In the genomic region with DNA sequence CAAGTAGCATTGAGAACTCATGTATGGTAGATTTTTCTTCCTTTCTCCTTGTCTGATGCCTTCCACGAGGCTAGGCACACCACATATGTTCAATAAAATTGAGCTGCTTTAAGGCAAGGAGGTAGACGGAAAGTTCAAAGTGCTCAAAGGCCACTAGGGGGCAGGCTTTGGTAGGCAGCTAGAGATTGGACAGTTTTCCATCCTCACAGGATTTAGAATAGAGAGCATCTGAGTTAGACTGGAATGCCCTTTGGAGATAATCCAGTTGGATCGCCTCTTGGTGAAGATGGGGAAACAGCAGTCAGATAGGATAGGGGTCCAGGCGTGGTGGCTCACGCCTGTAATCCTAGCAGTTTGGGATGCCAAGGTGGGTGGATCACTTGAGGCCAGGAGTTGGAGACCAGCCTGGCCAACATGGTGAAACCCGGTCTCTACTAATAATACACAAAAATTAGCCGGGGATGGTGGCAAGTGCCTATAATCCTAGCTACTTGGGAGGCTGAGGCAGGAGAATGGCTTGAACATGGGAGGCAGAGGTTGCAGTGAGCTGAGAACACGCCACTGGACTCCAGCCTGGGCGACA, we compare ENCODE assay signal across 8 cellular contexts. TPM values are rescaled to one million over a fixed set of nuclear protein-coding genes. Genes with fewer than 3 reads are reported as not detected.
A peak's percentile ranks its signal among the peaks of the same experiment; 100 is the strongest.
DNase-seq lines count a peak whose midpoint lies in the region; ATAC-seq and TF ChIP-seq lines count a peak whose summit lies in the region.

No MANE protein-coding gene starts in this region.

- TF ChIP-seq CTCF in OCI-LY3 (IDR thresholded peaks at IDR 0.05; ENCODE audit: low read depth, low read length) (peak; percentile 78), fibroblast of the aortic adventitia (IDR thresholded peaks at IDR 0.05; ENCODE audit: insufficient read depth, low read length) (peak; percentile 72), neutrophil (IDR thresholded peaks at IDR 0.05) (peak; percentile 57)

- DNase-seq in DMS153 (lab: John Stamatoyannopoulos, UW) (peak; percentile 39), HuH-7 (ENCODE audit: low spot score) (peak; percentile 81), fibroblast of the aortic adventitia (ENCODE audit: low read depth) (peak; percentile 94)
- DNase-seq in activated T-cell treated with anti-CD3 and anti-CD28 coated beads, Interleukin-2, amount 50 U/mL, for 72 hours = peak; percentile 57 to 58

- peaks cover 45% of the 10 kb centered on the region for H3K4me1 Mint-ChIP-seq in activated T-cell treated with anti-CD3 and anti-CD28 coated beads, Interleukin-2, amount 50 U/mL, for 72 hours (ENCODE audit: low read depth)

- H3K4me3 Mint-ChIP-seq in activated T-cell treated with anti-CD3 and anti-CD28 coated beads, Interleukin-2, amount 50 U/mL, for 72 hours = no peak overlapping the region

- no peak overlapping the region for H3K4me2 ChIP-seq in OCI-LY3 (ENCODE audit: low read length)

- ATAC-seq in activated T-cell treated with anti-CD3 and anti-CD28 coated beads, Interleukin-2, amount 50 U/mL, for 72 hours (replicated peaks in 1 of 2) = no peak
- no peak for ATAC-seq in GM21576 (IDR thresholded peaks at IDR 0.05; ENCODE audit: unreplicated experiment)
- no peak for ATAC-seq in GM18858 (IDR thresholded peaks at IDR 0.05; ENCODE audit: unreplicated experiment)

- no peaks in the 10 kb centered on the region for H3K27me3 ChIP-seq in OCI-LY3 (ENCODE audit: low read depth, low read length)
- no peaks in the 10 kb centered on the region for H3K27me3 ChIP-seq in neutrophil

- peaks cover 0 to 2% of the 10 kb centered on the region in 2 donors for H3K36me3 Mint-ChIP-seq in activated T-cell treated with anti-CD3 and anti-CD28 coated beads, Interleukin-2, amount 50 U/mL, for 72 hours (ENCODE audit: insufficient read depth in 2 of 2)

- H3K27me3 Mint-ChIP-seq in activated T-cell treated with anti-CD3 and anti-CD28 coated beads, Interleukin-2, amount 50 U/mL, for 72 hours (ENCODE audit: low read depth) = peaks cover 13% of the 10 kb centered on the region

- H3K4me1 ChIP-seq in OCI-LY3 (ENCODE audit: low read length) = peaks cover 39% of the 10 kb centered on the region
- peaks cover 42 to 50% of the 10 kb centered on the region in 2 experiments for H3K4me1 ChIP-seq in neutrophil (ENCODE audit: control insufficient read depth in 1 of 2, insufficient read depth in 1 of 2, low read depth in 1 of 2, low read length in 1 of 2)

- no peaks in the 10 kb centered on the region for H3K9me3 ChIP-seq in OCI-LY3 (ENCODE audit: insufficient read depth, low read length)
- no peaks in the 10 kb centered on the region for H3K9me3 ChIP-seq in neutrophil

- H3K27ac ChIP-seq in OCI-LY3 (ENCODE audit: low read length) = no peak overlapping the region
- H3K27ac ChIP-seq in neutrophil = peak overlapping the region; percentile 36

- H3K79me2 ChIP-seq in OCI-LY3 (ENCODE audit: low read length) = peaks cover 63% of the 10 kb centered on the region

- H3K9ac ChIP-seq in OCI-LY3 (ENCODE audit: low read length) = no peak overlapping the region

- H2AFZ ChIP-seq in OCI-LY3 (ENCODE audit: low read depth, low read length) = no peak overlapping the region

- H3K4me3 ChIP-seq in OCI-LY3 (ENCODE audit: low read length) (no peak overlapping the region), fibroblast of the aortic adventitia (ENCODE audit: low read depth, low read length) (no peak overlapping the region), neutrophil (ENCODE audit: low read depth in 1 of 2, low read length in 1 of 2) (no peak overlapping the region)

- no peaks in the 10 kb centered on the region for H3K9me3 Mint-ChIP-seq in activated T-cell treated with anti-CD3 and anti-CD28 coated beads, Interleukin-2, amount 50 U/mL, for 72 hours

- H3K36me3 ChIP-seq in OCI-LY3 (replicated peaks; ENCODE audit: low read depth, low read length) = peaks cover 14% of the 10 kb centered on the region
- H3K36me3 ChIP-seq in neutrophil = peaks cover 9% of the 10 kb centered on the region

- no peaks in the 10 kb centered on the region; the same call in 1 of the 2 replicates for H4K20me1 ChIP-seq in OCI-LY3 (ENCODE audit: insufficient read depth, low read length)

- H3K27ac Mint-ChIP-seq in activated T-cell treated with anti-CD3 and anti-CD28 coated beads, Interleukin-2, amount 50 U/mL, for 72 hours = peak overlapping the region; percentile 37

RNA-seq across cellular contexts. Expression of gene ELF4, which starts 30.4 kb away (rescaled TPM):
- 10 to 100 TPM; 37.9 to 41.0 TPM for total RNA-seq in activated T-cell treated with anti-CD3 and anti-CD28 coated beads, Interleukin-2, amount 50 U/mL, for 72 hours
- 9.6 and 16.6 TPM in 2 replicates for total RNA-seq in fibroblast of the aortic adventitia (ENCODE audit: low replicate concordance)

Comparison
In these comparisons a context has a peak if more than half of its experiments do, and no peak if none do; other contexts are left out.
1. DNase-seq: peak in every context shown above with its lines; median percentile 94 in fibroblast of the aortic adventitia; 81 in HuH-7; 58 in activated T-cell treated with anti-CD3 and anti-CD28 coated beads, Interleukin-2, amount 50 U/mL, for 72 hours; 39 in DMS153.